ENCODE assay signal across 8 cellular contexts in genomic region chr6:12637960-12638641, GRCh38.
A peak's percentile ranks its signal among the peaks of the same experiment; 100 is the strongest.
DNase-seq lines count a peak whose midpoint lies in the region; ATAC-seq lines count a peak whose summit lies in the region.

No MANE protein-coding gene starts in this region.

- DNase-seq in NCI-H2107 (lab: John Stamatoyannopoulos, UW) (peak; percentile 19), NCI-H2107 treated with DMSO at 0.1 percent for 48 hours (lab: John Stamatoyannopoulos, UW; ENCODE audit: unreplicated experiment) (no peak), NCI-H2171 (lab: John Stamatoyannopoulos, UW) (peak; percentile 8), germinal center (ENCODE audit: low spot score) (peak; percentile 4), posterior cingulate gyrus (peak in 8 of 10 donors; percentile 38 to 92 (median 56))
- peak; percentile 13 for DNase-seq in activated CD8-positive, alpha-beta memory T cell treated with anti-CD3 and anti-CD28 coated beads, Interleukin-2, amount 50 U/mL, for 24 hours (ENCODE audit: extremely low read depth)

- ATAC-seq in HG02588 (IDR thresholded peaks at IDR 0.05; ENCODE audit: unreplicated experiment) (peak; percentile 65), GM19324 (IDR thresholded peaks at IDR 0.05; ENCODE audit: low FRiP score, unreplicated experiment) (no peak)

- intact Hi-C loops in posterior cingulate gyrus (cut with DNase I) = loop anchor here (2.0 kb wide), 1 partner anchor 257 kb away; no protein-coding TSS in a partner anchor
